14 cellular contexts compared by ENCODE assay signal in genomic region chr7:1291040-1291689, GRCh38. TPM values are rescaled to one million over a fixed set of nuclear protein-coding genes. Genes with fewer than 3 reads are reported as not detected.
DNase-seq lines count a peak whose midpoint lies in the region; ATAC-seq and TF ChIP-seq lines count a peak whose summit lies in the region.
"Had no signal": no experiment of that assay in that cellular context is flagged by ENCODE, and none has a peak within 500 bp of the region (broad histone marks: within the 10 kb centered on the region; RNA-seq: fewer than 3 reads in every experiment).

No MANE protein-coding gene starts in this region.

- intact Hi-C loops in Right ventricle myocardium superior (cut with DNase I) (no loop called here), tibial artery (cut with DNase I; ENCODE audit: low total_unique reads) (no loop called here)

- H3K9me3 Mint-ChIP-seq in progenitor cell of endocrine pancreas (ENCODE audit: low read depth), result no peaks in the 10 kb centered on the region

- H3K27ac ChIP-seq in right atrium auricular region, result no peak overlapping the region
- H3K27ac ChIP-seq in hepatocyte, result no peak overlapping the region
- no peak overlapping the region for H3K27ac ChIP-seq in tibial artery
- H3K27ac ChIP-seq: esophagus muscularis mucosa had no signal

- peaks cover 18% of the 10 kb centered on the region for H3K27me3 Mint-ChIP-seq in progenitor cell of endocrine pancreas

- H3K27ac Mint-ChIP-seq in progenitor cell of endocrine pancreas, result no peak overlapping the region
- H3K27ac Mint-ChIP-seq: activated CD4-positive, alpha-beta T cell treated with anti-CD3 and anti-CD28 coated beads for 36 hours had no signal

- no peaks in the 10 kb centered on the region for H3K79me2 ChIP-seq in hepatocyte

- H4K20me1 ChIP-seq in hepatocyte (ENCODE audit: insufficient read depth, poor library complexity, severe bottlenecking), result no peaks in the 10 kb centered on the region

- ATAC-seq in Right ventricle myocardium superior (ENCODE audit: poor library complexity), result no peak

- H3K4me3 Mint-ChIP-seq in progenitor cell of endocrine pancreas (ENCODE audit: low read depth), result no peak overlapping the region

- H3K36me3 ChIP-seq in right atrium auricular region, result no peaks in the 10 kb centered on the region
- no peaks in the 10 kb centered on the region for H3K36me3 ChIP-seq in hepatocyte (replicated peaks; ENCODE audit: insufficient read depth, low read depth)
- no peaks in the 10 kb centered on the region for H3K36me3 ChIP-seq in tibial artery
- H3K36me3 ChIP-seq: esophagus muscularis mucosa, stomach had no signal

- H3K4me1 Mint-ChIP-seq in progenitor cell of endocrine pancreas (ENCODE audit: low read depth), result peaks cover 6% of the 10 kb centered on the region

- H3K4me2 ChIP-seq in hepatocyte, result peak overlapping the region; percentile 73

- H3K9me3 ChIP-seq in right atrium auricular region, result no peaks in the 10 kb centered on the region
- no peaks in the 10 kb centered on the region for H3K9me3 ChIP-seq in hepatocyte (ENCODE audit: low read depth)
- no peaks in the 10 kb centered on the region for H3K9me3 ChIP-seq in tibial artery
- H3K9me3 ChIP-seq: esophagus muscularis mucosa, stomach had no signal

- H3K4me1 ChIP-seq in right atrium auricular region (peaks cover 0 to 16% of the 10 kb centered on the region in 2 donors), hepatocyte (ENCODE audit: insufficient read depth) (peaks cover 9% of the 10 kb centered on the region), tibial artery (peaks cover 0 to 18% (median 13%) of the 10 kb centered on the region in 4 donors)

- no peak overlapping the region for H2AFZ ChIP-seq in hepatocyte

- no peaks in the 10 kb centered on the region for H3K36me3 Mint-ChIP-seq in progenitor cell of endocrine pancreas (ENCODE audit: insufficient read depth)

- WGBS in hepatocyte (ENCODE audit: low lambda C conversion rate, missing lambda C conversion rate), result 83% methylated on average over 29 of the region's 31 CpGs

- TF ChIP-seq CTCF in right atrium auricular region (IDR thresholded peaks at IDR 0.05) (no peak), hepatocyte (IDR thresholded peaks at IDR 0.05; ENCODE audit: poor library complexity) (no peak), tibial artery (IDR thresholded peaks at IDR 0.05) (no peak), progenitor cell of endocrine pancreas (IDR thresholded peaks at IDR 0.05; ENCODE audit: unreplicated experiment) (no peak)

- H3K9me2 ChIP-seq in hepatocyte (replicated peaks; ENCODE audit: insufficient read depth), result no peaks in the 10 kb centered on the region

- no peak overlapping the region for H3K4me3 ChIP-seq in right atrium auricular region
- no peak overlapping the region for H3K4me3 ChIP-seq in hepatocyte
- peak overlapping the region; percentile 37 to 51 for H3K4me3 ChIP-seq in tibial artery

- DNase-seq in Right ventricle myocardium superior (peak; percentile 36), right atrium auricular region (ENCODE audit: low spot score) (no peak), NCI-H2171 treated with DMSO at 0.1 percent for 48 hours (lab: John Stamatoyannopoulos, UW) (peak; percentile 64), hepatocyte (ENCODE audit: low spot score) (no peak), tibial artery (no peak), progenitor cell of endocrine pancreas (ENCODE audit: low spot score, unreplicated experiment) (no peak), NCI-H187 treated with DMSO at 0.1 percent for 48 hours (lab: John Stamatoyannopoulos, UW) (no peak), NCI-H1092 treated with DMSO at 0.1 percent for 48 hours (lab: John Stamatoyannopoulos, UW) (no peak)
- DNase-seq: activated effector memory CD4-positive, alpha-beta T cell treated with anti-CD3 and anti-CD28 coated beads, Interleukin-2, amount 50 U/mL, for 16 hours; IMR-90; NCI-H1436 treated with DMSO at 0.1 percent for 48 hours; stomach had no signal

- H3K27me3 ChIP-seq in right atrium auricular region, result peaks cover 0 to 4% of the 10 kb centered on the region in 2 donors
- peaks cover 35% of the 10 kb centered on the region for H3K27me3 ChIP-seq in hepatocyte
- peaks cover 0 to 66% of the 10 kb centered on the region in 2 donors for H3K27me3 ChIP-seq in tibial artery

RNA-seq across cellular contexts. Expression of gene UNCX, which starts 58.5 kb away (rescaled TPM):
- not detected for total RNA-seq in Right ventricle myocardium superior
- total RNA-seq in right atrium auricular region, result not detected
- total RNA-seq in hepatocyte, result not detected in 2 replicates
- not detected in 2 replicates for polyA plus RNA-seq in hepatocyte
- total RNA-seq in progenitor cell of endocrine pancreas, result not detected in 2 replicates
- total RNA-seq: activated CD4-positive, alpha-beta T cell treated with anti-CD3 and anti-CD28 coated beads for 36 hours; esophagus muscularis mucosa; IMR-90; stomach had no signal
- polyA plus RNA-seq: IMR-90, stomach had no signal

Comparison
In these comparisons a context has a peak if more than half of its experiments do, and no peak if none do; other contexts are left out.
1. DNase-seq: peak in Right ventricle myocardium superior (single experiment) and NCI-H2171 treated with DMSO at 0.1 percent for 48 hours (single experiment); none in right atrium auricular region (single experiment), hepatocyte (single experiment), tibial artery (0 of 2), progenitor cell of endocrine pancreas (single experiment), NCI-H187 treated with DMSO at 0.1 percent for 48 hours (single experiment) and NCI-H1092 treated with DMSO at 0.1 percent for 48 hours (single experiment).
2. H3K4me3 ChIP-seq: peak in tibial artery (2 of 2); none in right atrium auricular region (0 of 2) and hepatocyte (single experiment).